ENCODE assay signal across 8 cellular contexts in the genomic region with DNA sequence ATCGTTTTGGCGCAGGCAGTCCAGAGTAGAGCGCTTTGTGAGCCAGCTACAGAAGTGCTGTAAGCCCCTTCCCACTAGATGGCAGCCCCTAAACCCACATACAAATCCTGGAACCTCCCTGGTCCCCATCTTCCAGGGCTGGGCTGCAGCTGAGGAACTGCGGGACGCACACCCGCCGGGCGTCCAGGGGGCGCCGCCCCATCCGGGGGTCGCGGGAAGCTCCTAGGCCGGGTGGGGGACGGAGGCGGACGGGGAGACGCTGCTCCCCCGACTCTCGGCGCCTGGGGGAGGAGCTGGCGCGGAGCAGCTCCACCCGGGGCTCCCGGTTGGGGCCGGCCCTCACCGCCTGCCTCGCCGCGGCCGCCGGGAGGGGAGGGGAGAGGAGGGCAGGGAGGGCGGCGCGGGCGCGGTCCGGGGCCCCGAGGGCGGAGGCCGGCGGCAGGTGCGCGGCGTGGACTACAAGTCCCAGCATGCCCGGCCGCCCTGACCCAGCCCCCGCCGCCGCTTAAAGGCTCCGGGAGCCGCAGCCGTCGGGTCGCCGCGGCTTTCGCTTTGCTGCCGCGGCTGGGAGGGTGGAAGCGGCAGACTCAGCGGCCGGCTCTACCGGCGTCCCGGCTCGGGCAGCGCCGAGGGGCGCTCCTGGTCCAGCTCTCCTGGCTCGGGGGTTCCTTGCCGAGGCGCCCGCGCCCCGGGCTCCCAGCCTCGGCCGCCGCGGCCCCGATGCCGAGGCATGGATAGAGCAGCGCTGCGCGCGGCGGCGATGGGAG. TPM values are rescaled to one million over a fixed set of nuclear protein-coding genes. Genes with fewer than 3 reads are reported as not detected.
DNase-seq lines count a peak whose midpoint lies in the region; ATAC-seq and TF ChIP-seq lines count a peak whose summit lies in the region.

TSS of gene KSR1 (plus strand) at position 535 of the 767 bp plus-strand sequence. CDS start at position 731, 196 bp downstream.

- no peaks in the 10 kb centered on the region for H3K36me3 Mint-ChIP-seq in CD4-positive, alpha-beta T cell (ENCODE audit: low read depth)

- H3K9me3 Mint-ChIP-seq in CD4-positive, alpha-beta T cell = no peaks in the 10 kb centered on the region

- ATAC-seq in CD4-positive, alpha-beta T cell (ENCODE audit: poor library complexity) = peak; percentile 92
- ATAC-seq in GM19395 (IDR thresholded peaks at IDR 0.05; ENCODE audit: unreplicated experiment) = peak; percentile 83
- peak; percentile 74 for ATAC-seq in HG03571 (IDR thresholded peaks at IDR 0.05; ENCODE audit: unreplicated experiment)

- no peaks in the 10 kb centered on the region for H3K79me2 ChIP-seq in OCI-LY3 (ENCODE audit: low read length)

- H3K4me3 Mint-ChIP-seq in CD4-positive, alpha-beta T cell = peak within 1 kb of the TSS; percentile 87

- no peaks in the 10 kb centered on the region for H3K27me3 ChIP-seq in CD4-positive, alpha-beta T cell (ENCODE audit: control insufficient read depth, insufficient read depth, low read length)
- H3K27me3 ChIP-seq in OCI-LY3 (ENCODE audit: low read depth, low read length) (peaks cover 78% of the 10 kb centered on the region), esophagus (ENCODE audit: control insufficient read depth in 1 of 2, insufficient read depth in 2 of 2, low read length in 2 of 2) (no peaks in the 10 kb centered on the region), mucosa of stomach (ENCODE audit: control insufficient read depth, insufficient read depth, low read length) (peaks cover 14% of the 10 kb centered on the region)

- H3K4me1 Mint-ChIP-seq in CD4-positive, alpha-beta T cell (ENCODE audit: low read depth) = peaks cover 16% of the 10 kb centered on the region

- DNase-seq in CD4-positive, alpha-beta T cell = peak; percentile 66 to 81 (median 74)
- peak; percentile 72 for DNase-seq in activated T-cell treated with anti-CD3 and anti-CD28 coated beads for 4 hours
- peak; percentile 87 for DNase-seq in stimulated activated CD8-positive, alpha-beta memory T cell treated with anti-CD3 and anti-CD28 coated beads, Interleukin-4, amount 100 ng/mL, for 48 hours

- H2AFZ ChIP-seq in OCI-LY3 (ENCODE audit: low read depth, low read length) = peak within 1 kb of the TSS; percentile 90

- H4K20me1 ChIP-seq in OCI-LY3 (ENCODE audit: insufficient read depth, low read length) = no peaks in the 10 kb centered on the region

- WGBS in esophagus, 2 donors = 1% methylated on average over 56 to 88 of the region's 88 CpGs

- H3K36me3 ChIP-seq in OCI-LY3 (replicated peaks; ENCODE audit: low read depth, low read length) (no peaks in the 10 kb centered on the region), esophagus (ENCODE audit: control insufficient read depth in 2 of 2, insufficient read depth in 2 of 2, low read length in 1 of 2) (no peaks in the 10 kb centered on the region), mucosa of stomach (ENCODE audit: control insufficient read depth, insufficient read depth, low read length) (no peaks in the 10 kb centered on the region)

- no peak within 1 kb of the TSS for H3K27ac ChIP-seq in CD4-positive, alpha-beta T cell (ENCODE audit: low read depth, low read length)
- H3K27ac ChIP-seq in OCI-LY3 (ENCODE audit: low read length) (no peak within 1 kb of the TSS), esophagus (ENCODE audit: low read depth in 2 of 2, low read length in 1 of 2) (peak within 1 kb of the TSS; percentile 59 to 78)

- peak within 1 kb of the TSS; percentile 46; the same call in 1 of the 2 replicates for H3K9ac ChIP-seq in OCI-LY3 (ENCODE audit: low read length)
- peak within 1 kb of the TSS; percentile 65 for H3K9ac ChIP-seq in mucosa of stomach (ENCODE audit: low read length)

- H3K4me3 ChIP-seq in OCI-LY3 (ENCODE audit: low read length) = peak within 1 kb of the TSS; percentile 93
- H3K4me3 ChIP-seq in esophagus (ENCODE audit: low read depth in 1 of 2, low read length in 2 of 2) = peak within 1 kb of the TSS; percentile 76 to 80
- H3K4me3 ChIP-seq in mucosa of stomach (ENCODE audit: low read length) = peak within 1 kb of the TSS; percentile 48

- peak within 1 kb of the TSS; percentile 70 for H3K4me2 ChIP-seq in OCI-LY3 (ENCODE audit: low read length)

- POLR2A ChIA-PET in CD4-positive, alpha-beta T cell (lab: Charles Lee) = interaction anchor here (0.9 to 3.9 kb wide), 8 partner anchors 12 to 437 kb away, joined by 3 to 29 read pairs (median 6); partner anchors contain the start of genes LYRM9 and WSB1

- peak within 1 kb of the TSS; percentile 60 for H3K27ac Mint-ChIP-seq in CD4-positive, alpha-beta T cell

- TF ChIP-seq CTCF in CD4-positive, alpha-beta T cell (IDR thresholded peaks at IDR 0.05) = peak; percentile 46
- TF ChIP-seq CTCF in OCI-LY3 (IDR thresholded peaks at IDR 0.05; ENCODE audit: low read depth, low read length) = peak; percentile 45

- peaks cover 7% of the 10 kb centered on the region; the same call in 1 of the 2 replicates for H3K4me1 ChIP-seq in OCI-LY3 (ENCODE audit: low read length)
- H3K4me1 ChIP-seq in esophagus (ENCODE audit: control insufficient read depth in 2 of 2, insufficient read depth in 2 of 2, low read length in 1 of 2) = peaks cover 2 to 6% of the 10 kb centered on the region in 2 donors
- H3K4me1 ChIP-seq in mucosa of stomach (ENCODE audit: control insufficient read depth, insufficient read depth, low read length) = peaks cover 24% of the 10 kb centered on the region

- H3K27me3 Mint-ChIP-seq in CD4-positive, alpha-beta T cell = no peaks in the 10 kb centered on the region

- no peaks in the 10 kb centered on the region for H3K9me3 ChIP-seq in CD4-positive, alpha-beta T cell (ENCODE audit: control insufficient read depth, low read length)
- H3K9me3 ChIP-seq in OCI-LY3 (ENCODE audit: insufficient read depth, low read length) (no peaks in the 10 kb centered on the region), esophagus (ENCODE audit: control insufficient read depth in 2 of 2, insufficient read depth in 1 of 2, low read depth in 1 of 2, low read length in 1 of 2) (no peaks in the 10 kb centered on the region), mucosa of stomach (ENCODE audit: control insufficient read depth, low read length) (no peaks in the 10 kb centered on the region)

- CTCF ChIA-PET in CD4-positive, alpha-beta T cell (lab: Charles Lee) = interaction anchor here (0.8 to 2.9 kb wide), 12 partner anchors 11 to 161 kb away, joined by 3 to 31 read pairs (median 4); no protein-coding TSS in a partner anchor

- intact Hi-C loops in CD4-positive, alpha-beta T cell (cut with DNase I, micrococcal nuclease) = loop anchor here (1.0 to 10.0 kb wide), 8 partner anchors 17 to 439 kb away; partner anchors contain the start of gene LYRM9 (in 1 of the 2)

RNA-seq across cellular contexts. Expression of gene KSR1, which starts in this region (rescaled TPM):
- total RNA-seq in CD4-positive, alpha-beta T cell = 10 to 100 TPM; 19.4 to 25.3 TPM
- 10 to 100 TPM; 35.3 to 52.4 TPM for polyA plus RNA-seq in esophagus

Comparison
In these comparisons a context has a peak if more than half of its experiments do, and no peak if none do; other contexts are left out.
1. H3K27ac ChIP-seq: peak in esophagus (2 of 2); none in CD4-positive, alpha-beta T cell (single experiment) and OCI-LY3 (single experiment).
2. Peak in every context shown above with its lines, with median percentiles within 50 percentile points of each other: ATAC-seq, DNase-seq and H3K4me3 ChIP-seq.